In the genomic region with DNA sequence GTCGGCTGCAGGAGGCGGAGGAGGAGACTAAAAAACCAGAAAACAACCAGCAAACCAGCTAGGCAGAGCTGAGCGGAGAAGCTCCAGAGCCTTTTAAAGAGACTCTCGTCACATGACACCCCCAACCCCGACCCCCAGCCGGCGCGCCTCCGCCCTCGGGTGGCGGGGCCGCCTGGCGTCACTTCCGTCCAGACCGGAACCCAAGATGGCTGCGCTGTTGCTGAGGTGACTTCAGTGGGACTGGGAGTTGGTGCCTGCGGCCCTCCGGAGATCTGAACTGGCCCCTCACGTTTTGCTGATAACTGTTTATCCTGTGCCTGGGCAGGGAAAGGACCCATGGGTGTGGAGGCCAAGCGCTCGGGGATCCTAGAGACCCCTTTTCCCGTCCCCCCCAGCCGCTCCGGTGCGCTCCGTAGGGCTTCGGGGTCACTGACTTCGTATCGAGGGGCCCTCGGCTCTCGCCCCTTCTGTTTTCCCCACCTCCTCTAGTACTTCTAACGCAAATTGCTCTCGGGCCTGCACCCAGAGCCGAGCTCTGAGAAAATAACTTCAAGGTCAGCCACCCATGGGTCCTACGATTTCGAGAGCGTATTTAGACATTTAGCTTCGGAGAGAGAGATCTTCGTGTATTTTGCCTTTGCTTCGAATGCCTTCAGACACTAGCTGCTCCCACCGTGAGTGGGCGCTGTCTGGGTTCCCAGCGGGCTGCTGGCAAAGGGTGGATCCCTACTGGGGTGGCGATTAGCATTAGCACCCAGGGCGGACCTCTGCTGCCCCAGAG, we compare ENCODE assay signal across 1 cellular context.
A peak's percentile ranks its signal among the peaks of the same experiment; 100 is the strongest.
TF ChIP-seq lines count a peak whose summit lies in the region.

A gene with protein sequence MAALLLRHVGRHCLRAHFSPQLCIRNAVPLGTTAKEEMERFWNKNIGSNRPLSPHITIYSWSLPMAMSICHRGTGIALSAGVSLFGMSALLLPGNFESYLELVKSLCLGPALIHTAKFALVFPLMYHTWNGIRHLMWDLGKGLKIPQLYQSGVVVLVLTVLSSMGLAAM (plus strand): TSS at position 181 of the 781 bp plus-strand sequence. CDS start 25 bp downstream, at position 206.

TF ChIP-seq in K562, 482 proteins besides CTCF, POLR2A, EP300 and RAD21 (continued from another document and continues in another):
- TF ChIP-seq, protein P1, sequence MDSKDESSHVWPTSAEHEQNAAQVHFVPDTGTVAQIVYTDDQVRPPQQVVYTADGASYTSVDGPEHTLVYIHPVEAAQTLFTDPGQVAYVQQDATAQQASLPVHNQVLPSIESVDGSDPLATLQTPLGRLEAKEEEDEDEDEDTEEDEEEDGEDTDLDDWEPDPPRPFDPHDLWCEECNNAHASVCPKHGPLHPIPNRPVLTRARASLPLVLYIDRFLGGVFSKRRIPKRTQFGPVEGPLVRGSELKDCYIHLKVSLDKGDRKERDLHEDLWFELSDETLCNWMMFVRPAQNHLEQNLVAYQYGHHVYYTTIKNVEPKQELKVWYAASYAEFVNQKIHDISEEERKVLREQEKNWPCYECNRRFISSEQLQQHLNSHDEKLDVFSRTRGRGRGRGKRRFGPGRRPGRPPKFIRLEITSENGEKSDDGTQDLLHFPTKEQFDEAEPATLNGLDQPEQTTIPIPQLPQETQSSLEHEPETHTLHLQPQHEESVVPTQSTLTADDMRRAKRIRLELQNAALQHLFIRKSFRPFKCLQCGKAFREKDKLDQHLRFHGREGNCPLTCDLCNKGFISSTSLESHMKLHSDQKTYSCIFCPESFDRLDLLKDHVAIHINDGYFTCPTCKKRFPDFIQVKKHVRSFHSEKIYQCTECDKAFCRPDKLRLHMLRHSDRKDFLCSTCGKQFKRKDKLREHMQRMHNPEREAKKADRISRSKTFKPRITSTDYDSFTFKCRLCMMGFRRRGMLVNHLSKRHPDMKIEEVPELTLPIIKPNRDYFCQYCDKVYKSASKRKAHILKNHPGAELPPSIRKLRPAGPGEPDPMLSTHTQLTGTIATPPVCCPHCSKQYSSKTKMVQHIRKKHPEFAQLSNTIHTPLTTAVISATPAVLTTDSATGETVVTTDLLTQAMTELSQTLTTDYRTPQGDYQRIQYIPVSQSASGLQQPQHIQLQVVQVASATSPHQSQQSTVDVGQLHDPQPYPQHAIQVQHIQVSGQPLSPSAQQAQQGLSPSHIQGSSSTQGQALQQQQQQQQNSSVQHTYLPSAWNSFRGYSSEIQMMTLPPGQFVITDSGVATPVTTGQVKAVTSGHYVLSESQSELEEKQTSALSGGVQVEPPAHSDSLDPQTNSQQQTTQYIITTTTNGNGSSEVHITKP (IDR thresholded peaks at IDR 0.05; ENCODE audit: partially characterized antibody), result peak; percentile 64
- TF ChIP-seq ZNF124 (CRISPR knock-in tag; IDR thresholded peaks at IDR 0.05) (no peak), SIRT6 (IDR thresholded peaks at IDR 0.05; ENCODE audit: low read depth, low read length) (no peak), ZNF140 (CRISPR knock-in tag; IDR thresholded peaks at IDR 0.05) (no peak), HDAC3 (IDR thresholded peaks at IDR 0.05; ENCODE audit: borderline replicate concordance, partially characterized antibody) (no peak), RFX5 (IDR thresholded peaks at IDR 0.05; ENCODE audit: low read depth, low read length) (no peak), RHOXF2B (CRISPR knock-in tag; conservative IDR thresholded peaks at IDR 0.05) (no peak), NCOA2 (IDR thresholded peaks at IDR 0.05; ENCODE audit: partially characterized antibody in 2 of 2) (no peak), C11orf30 (IDR thresholded peaks at IDR 0.05; ENCODE audit: low read depth) (peak; percentile 96), POLR2AphosphoS2 (IDR thresholded peaks at IDR 0.05; ENCODE audit: low read length) (no peak), ERF (CRISPR knock-in tag; IDR thresholded peaks at IDR 0.05) (no peak), BRF1 (IDR thresholded peaks at IDR 0.05; ENCODE audit: borderline replicate concordance, extremely low read depth, insufficient read length) (no peak), SRSF9 (IDR thresholded peaks at IDR 0.05; ENCODE audit: borderline replicate concordance, low read depth, low read length) (no peak), CHCHD3 (CRISPR knock-in tag; IDR thresholded peaks at IDR 0.05) (no peak), RBBP5 (IDR thresholded peaks at IDR 0.05; ENCODE audit: borderline replicate concordance, insufficient read depth, low read length, poor library complexity, severe bottlenecking) (peak; percentile 94), ZNF766 (CRISPR knock-in tag; conservative IDR thresholded peaks at IDR 0.05) (peak; percentile 57; the same call in 1 of the 2 replicates), KDM5B (IDR thresholded peaks at IDR 0.05; ENCODE audit: insufficient replicate concordance, low read depth, low read length) (peak; percentile 96), ADNP (tag; IDR thresholded peaks at IDR 0.05) (no peak), ELF2 (CRISPR knock-in tag; IDR thresholded peaks at IDR 0.05) (peak; percentile 58; the same call in 1 of the 2 replicates), BCL6 (CRISPR knock-in tag; IDR thresholded peaks at IDR 0.05) (no peak), HDAC2 (IDR thresholded peaks at IDR 0.05) (peak; percentile 44; the same call in 1 of the 2 replicates), L3MBTL2 (IDR thresholded peaks at IDR 0.05) (peak; percentile 43; the same call in 1 of the 2 replicates), MIER1 (IDR thresholded peaks at IDR 0.05; ENCODE audit: low read depth) (0 out of 2 replicates have a peak, but pooled peaks have one; percentile 28), CBFA2T3 (IDR thresholded peaks at IDR 0.05) (no peak), ELF1 (tag; IDR thresholded peaks at IDR 0.05) (peak; percentile 55; the same call in 1 of the 2 replicates)
- TF ChIP-seq, protein P2, sequence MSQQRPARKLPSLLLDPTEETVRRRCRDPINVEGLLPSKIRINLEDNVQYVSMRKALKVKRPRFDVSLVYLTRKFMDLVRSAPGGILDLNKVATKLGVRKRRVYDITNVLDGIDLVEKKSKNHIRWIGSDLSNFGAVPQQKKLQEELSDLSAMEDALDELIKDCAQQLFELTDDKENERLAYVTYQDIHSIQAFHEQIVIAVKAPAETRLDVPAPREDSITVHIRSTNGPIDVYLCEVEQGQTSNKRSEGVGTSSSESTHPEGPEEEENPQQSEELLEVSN (IDR thresholded peaks at IDR 0.05; ENCODE audit: borderline replicate concordance in 1 of 2, extremely low read depth in 1 of 2, insufficient read depth in 1 of 2, insufficient read length in 1 of 2, low read depth in 1 of 2, low read length in 1 of 2, poor library complexity in 1 of 2, severe bottlenecking in 1 of 2), result peak in 1 of 2 experiments; percentile 36
- TF ChIP-seq, protein P3, sequence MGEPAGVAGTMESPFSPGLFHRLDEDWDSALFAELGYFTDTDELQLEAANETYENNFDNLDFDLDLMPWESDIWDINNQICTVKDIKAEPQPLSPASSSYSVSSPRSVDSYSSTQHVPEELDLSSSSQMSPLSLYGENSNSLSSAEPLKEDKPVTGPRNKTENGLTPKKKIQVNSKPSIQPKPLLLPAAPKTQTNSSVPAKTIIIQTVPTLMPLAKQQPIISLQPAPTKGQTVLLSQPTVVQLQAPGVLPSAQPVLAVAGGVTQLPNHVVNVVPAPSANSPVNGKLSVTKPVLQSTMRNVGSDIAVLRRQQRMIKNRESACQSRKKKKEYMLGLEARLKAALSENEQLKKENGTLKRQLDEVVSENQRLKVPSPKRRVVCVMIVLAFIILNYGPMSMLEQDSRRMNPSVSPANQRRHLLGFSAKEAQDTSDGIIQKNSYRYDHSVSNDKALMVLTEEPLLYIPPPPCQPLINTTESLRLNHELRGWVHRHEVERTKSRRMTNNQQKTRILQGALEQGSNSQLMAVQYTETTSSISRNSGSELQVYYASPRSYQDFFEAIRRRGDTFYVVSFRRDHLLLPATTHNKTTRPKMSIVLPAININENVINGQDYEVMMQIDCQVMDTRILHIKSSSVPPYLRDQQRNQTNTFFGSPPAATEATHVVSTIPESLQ (CRISPR knock-in tag; IDR thresholded peaks at IDR 0.05), result no peak
- TF ChIP-seq, protein P4, sequence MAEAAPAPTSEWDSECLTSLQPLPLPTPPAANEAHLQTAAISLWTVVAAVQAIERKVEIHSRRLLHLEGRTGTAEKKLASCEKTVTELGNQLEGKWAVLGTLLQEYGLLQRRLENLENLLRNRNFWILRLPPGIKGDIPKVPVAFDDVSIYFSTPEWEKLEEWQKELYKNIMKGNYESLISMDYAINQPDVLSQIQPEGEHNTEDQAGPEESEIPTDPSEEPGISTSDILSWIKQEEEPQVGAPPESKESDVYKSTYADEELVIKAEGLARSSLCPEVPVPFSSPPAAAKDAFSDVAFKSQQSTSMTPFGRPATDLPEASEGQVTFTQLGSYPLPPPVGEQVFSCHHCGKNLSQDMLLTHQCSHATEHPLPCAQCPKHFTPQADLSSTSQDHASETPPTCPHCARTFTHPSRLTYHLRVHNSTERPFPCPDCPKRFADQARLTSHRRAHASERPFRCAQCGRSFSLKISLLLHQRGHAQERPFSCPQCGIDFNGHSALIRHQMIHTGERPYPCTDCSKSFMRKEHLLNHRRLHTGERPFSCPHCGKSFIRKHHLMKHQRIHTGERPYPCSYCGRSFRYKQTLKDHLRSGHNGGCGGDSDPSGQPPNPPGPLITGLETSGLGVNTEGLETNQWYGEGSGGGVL (CRISPR knock-in tag; IDR thresholded peaks at IDR 0.05), result no peak
- TF ChIP-seq, protein P5, sequence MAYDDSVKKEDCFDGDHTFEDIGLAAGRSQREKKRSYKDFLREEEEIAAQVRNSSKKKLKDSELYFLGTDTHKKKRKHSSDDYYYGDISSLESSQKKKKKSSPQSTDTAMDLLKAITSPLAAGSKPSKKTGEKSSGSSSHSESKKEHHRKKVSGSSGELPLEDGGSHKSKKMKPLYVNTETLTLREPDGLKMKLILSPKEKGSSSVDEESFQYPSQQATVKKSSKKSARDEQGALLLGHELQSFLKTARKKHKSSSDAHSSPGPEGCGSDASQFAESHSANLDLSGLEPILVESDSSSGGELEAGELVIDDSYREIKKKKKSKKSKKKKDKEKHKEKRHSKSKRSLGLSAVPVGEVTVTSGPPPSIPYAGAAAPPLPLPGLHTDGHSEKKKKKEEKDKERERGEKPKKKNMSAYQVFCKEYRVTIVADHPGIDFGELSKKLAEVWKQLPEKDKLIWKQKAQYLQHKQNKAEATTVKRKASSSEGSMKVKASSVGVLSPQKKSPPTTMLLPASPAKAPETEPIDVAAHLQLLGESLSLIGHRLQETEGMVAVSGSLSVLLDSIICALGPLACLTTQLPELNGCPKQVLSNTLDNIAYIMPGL (CRISPR knock-in tag; IDR thresholded peaks at IDR 0.05), result 0 out of 2 replicates have a peak, but pooled peaks have one; percentile 32
- TF ChIP-seq, protein P6, sequence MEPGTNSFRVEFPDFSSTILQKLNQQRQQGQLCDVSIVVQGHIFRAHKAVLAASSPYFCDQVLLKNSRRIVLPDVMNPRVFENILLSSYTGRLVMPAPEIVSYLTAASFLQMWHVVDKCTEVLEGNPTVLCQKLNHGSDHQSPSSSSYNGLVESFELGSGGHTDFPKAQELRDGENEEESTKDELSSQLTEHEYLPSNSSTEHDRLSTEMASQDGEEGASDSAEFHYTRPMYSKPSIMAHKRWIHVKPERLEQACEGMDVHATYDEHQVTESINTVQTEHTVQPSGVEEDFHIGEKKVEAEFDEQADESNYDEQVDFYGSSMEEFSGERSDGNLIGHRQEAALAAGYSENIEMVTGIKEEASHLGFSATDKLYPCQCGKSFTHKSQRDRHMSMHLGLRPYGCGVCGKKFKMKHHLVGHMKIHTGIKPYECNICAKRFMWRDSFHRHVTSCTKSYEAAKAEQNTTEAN (CRISPR knock-in tag; IDR thresholded peaks at IDR 0.05), result no peak
- TF ChIP-seq, protein P7, sequence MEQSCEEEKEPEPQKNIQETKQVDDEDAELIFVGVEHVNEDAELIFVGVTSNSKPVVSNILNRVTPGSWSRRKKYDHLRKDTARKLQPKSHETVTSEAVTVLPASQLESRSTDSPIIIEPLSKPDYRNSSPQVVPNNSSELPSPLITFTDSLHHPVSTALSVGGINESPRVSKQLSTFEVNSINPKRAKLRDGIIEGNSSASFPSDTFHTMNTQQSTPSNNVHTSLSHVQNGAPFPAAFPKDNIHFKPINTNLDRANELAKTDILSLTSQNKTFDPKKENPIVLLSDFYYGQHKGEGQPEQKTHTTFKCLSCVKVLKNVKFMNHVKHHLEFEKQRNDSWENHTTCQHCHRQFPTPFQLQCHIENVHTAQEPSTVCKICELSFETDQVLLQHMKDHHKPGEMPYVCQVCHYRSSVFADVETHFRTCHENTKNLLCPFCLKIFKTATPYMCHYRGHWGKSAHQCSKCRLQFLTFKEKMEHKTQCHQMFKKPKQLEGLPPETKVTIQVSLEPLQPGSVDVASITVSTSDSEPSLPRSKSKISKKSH (CRISPR knock-in tag; IDR thresholded peaks at IDR 0.05), result no peak
- TF ChIP-seq, protein P8, sequence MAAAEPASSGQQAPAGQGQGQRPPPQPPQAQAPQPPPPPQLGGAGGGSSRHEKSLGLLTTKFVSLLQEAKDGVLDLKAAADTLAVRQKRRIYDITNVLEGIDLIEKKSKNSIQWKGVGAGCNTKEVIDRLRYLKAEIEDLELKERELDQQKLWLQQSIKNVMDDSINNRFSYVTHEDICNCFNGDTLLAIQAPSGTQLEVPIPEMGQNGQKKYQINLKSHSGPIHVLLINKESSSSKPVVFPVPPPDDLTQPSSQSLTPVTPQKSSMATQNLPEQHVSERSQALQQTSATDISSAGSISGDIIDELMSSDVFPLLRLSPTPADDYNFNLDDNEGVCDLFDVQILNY (CRISPR knock-in tag; IDR thresholded peaks at IDR 0.05), result no peak
- TF ChIP-seq, protein P9, sequence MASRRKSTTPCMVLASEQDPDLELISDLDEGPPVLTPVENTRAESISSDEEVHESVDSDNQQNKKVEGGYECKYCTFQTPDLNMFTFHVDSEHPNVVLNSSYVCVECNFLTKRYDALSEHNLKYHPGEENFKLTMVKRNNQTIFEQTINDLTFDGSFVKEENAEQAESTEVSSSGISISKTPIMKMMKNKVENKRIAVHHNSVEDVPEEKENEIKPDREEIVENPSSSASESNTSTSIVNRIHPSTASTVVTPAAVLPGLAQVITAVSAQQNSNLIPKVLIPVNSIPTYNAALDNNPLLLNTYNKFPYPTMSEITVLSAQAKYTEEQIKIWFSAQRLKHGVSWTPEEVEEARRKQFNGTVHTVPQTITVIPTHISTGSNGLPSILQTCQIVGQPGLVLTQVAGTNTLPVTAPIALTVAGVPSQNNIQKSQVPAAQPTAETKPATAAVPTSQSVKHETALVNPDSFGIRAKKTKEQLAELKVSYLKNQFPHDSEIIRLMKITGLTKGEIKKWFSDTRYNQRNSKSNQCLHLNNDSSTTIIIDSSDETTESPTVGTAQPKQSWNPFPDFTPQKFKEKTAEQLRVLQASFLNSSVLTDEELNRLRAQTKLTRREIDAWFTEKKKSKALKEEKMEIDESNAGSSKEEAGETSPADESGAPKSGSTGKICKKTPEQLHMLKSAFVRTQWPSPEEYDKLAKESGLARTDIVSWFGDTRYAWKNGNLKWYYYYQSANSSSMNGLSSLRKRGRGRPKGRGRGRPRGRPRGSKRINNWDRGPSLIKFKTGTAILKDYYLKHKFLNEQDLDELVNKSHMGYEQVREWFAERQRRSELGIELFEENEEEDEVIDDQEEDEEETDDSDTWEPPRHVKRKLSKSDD (conservative IDR thresholded peaks at IDR 0.05; ENCODE audit: low read length), result no peak
- TF ChIP-seq, protein P10, sequence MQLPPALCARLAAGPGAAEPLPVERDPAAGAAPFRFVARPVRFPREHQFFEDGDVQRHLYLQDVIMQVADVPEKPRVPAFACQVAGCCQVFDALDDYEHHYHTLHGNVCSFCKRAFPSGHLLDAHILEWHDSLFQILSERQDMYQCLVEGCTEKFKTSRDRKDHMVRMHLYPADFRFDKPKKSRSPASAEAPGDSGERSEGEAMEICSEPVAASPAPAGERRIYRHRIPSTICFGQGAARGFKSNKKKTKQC (CRISPR knock-in tag; IDR thresholded peaks at IDR 0.05), result peak; percentile 72; the same call in 1 of the 2 replicates
- TF ChIP-seq, protein P11, sequence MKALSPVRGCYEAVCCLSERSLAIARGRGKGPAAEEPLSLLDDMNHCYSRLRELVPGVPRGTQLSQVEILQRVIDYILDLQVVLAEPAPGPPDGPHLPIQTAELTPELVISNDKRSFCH (CRISPR knock-in tag; IDR thresholded peaks at IDR 0.05), result no peak
- TF ChIP-seq, protein P11 (tag; IDR thresholded peaks at IDR 0.05), result peak; percentile 83; the same call in 1 of the 2 replicates
